ENCODE assay signal across 17 cellular contexts in the genomic region with DNA sequence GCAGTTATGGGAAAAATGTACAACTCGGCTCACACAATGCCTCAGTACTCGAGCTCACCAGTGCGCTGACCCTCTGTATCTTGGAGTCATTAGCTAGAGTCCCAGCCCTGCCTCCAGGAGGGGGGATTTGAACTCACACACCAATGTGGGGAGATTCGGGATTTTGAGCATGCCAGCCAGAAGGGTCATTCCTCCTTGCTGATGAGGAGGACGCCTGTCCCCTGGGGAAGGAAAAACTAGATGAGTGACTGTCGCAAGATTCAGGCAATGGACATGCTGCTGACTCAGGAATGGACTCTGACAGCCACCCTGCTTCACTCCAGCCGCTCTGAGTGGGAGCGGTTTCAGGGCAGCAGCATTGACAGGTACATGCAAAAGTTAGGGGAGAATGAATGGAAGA. TPM values are rescaled to one million over a fixed set of nuclear protein-coding genes. Genes with fewer than 3 reads are reported as not detected.
DNase-seq lines count a peak whose midpoint lies in the region; ATAC-seq and TF ChIP-seq lines count a peak whose summit lies in the region.
"Had no signal": no experiment of that assay in that cellular context is flagged by ENCODE, and none has a peak within 500 bp of the region (broad histone marks: within the 10 kb centered on the region; RNA-seq: fewer than 3 reads in every experiment).

No MANE protein-coding gene starts in this region.

- H3K4me1 ChIP-seq in left ventricle myocardium inferior (peaks cover 100% of the 10 kb centered on the region), mesenchymal stem cell (ENCODE audit: control insufficient read depth, insufficient read depth, low read depth, low read length) (peaks cover 2% of the 10 kb centered on the region)

- H2BK5ac ChIP-seq in mesenchymal stem cell (ENCODE audit: low read depth, low read length, poor library complexity, severe bottlenecking): no peak overlapping the region

- no peak overlapping the region for H2BK120ac ChIP-seq in mesenchymal stem cell (ENCODE audit: low read depth, low read length)

- TF ChIP-seq CTCF in left ventricle myocardium inferior (IDR thresholded peaks at IDR 0.05; ENCODE audit: borderline replicate concordance): no peak
- TF ChIP-seq CTCF in type B pancreatic cell (conservative IDR thresholded peaks at IDR 0.05): no peak

- no peak overlapping the region for H2AFZ ChIP-seq in mesenchymal stem cell (ENCODE audit: low read depth, low read length)

- H3K4me3 Mint-ChIP-seq in type B pancreatic cell: no peak overlapping the region
- H3K4me3 Mint-ChIP-seq: CD14-positive monocyte had no signal

- H3K36me3 Mint-ChIP-seq in type B pancreatic cell: no peaks in the 10 kb centered on the region
- H3K36me3 Mint-ChIP-seq: CD14-positive monocyte had no signal

- no peak overlapping the region for H3K27ac Mint-ChIP-seq in type B pancreatic cell
- H3K27ac Mint-ChIP-seq: CD14-positive monocyte had no signal

- H3K23ac ChIP-seq in mesenchymal stem cell (ENCODE audit: low read length in 2 of 2): no peak overlapping the region

- H3K79me1 ChIP-seq in mesenchymal stem cell (replicated peaks; ENCODE audit: low read length, poor library complexity, severe bottlenecking): peaks cover 5% of the 10 kb centered on the region

- no peak overlapping the region for H2AK5ac ChIP-seq in mesenchymal stem cell (ENCODE audit: low read length, severe bottlenecking)

- ATAC-seq in left ventricle myocardium superior: no peak
- ATAC-seq: A549 had no signal

- H3K36me3 ChIP-seq in left ventricle myocardium inferior: no peaks in the 10 kb centered on the region
- peaks cover 0 to 3% of the 10 kb centered on the region in 2 experiments for H3K36me3 ChIP-seq in mesenchymal stem cell (ENCODE audit: control insufficient read depth in 1 of 2, insufficient read depth in 2 of 2, low read depth in 1 of 2, low read length in 2 of 2)

- H2BK12ac ChIP-seq in mesenchymal stem cell (ENCODE audit: low read length in 2 of 2): no peak overlapping the region

- DNase-seq in left ventricle myocardium inferior (no peak), left ventricle myocardium superior (no peak), cerebellar cortex (ENCODE audit: low spot score) (peak; percentile 43), mesenchymal stem cell (no peak), GM19240 (ENCODE audit: insufficient read length, low spot score) (no peak), type B pancreatic cell (ENCODE audit: extremely low spot score, unreplicated experiment) (no peak), D341Med (ENCODE audit: low spot score) (no peak), NCI-H146 treated with DMSO at 0.1 percent for 48 hours (lab: John Stamatoyannopoulos, UW; ENCODE audit: unreplicated experiment) (no peak)
- DNase-seq: Caco-2, DMS79, NCI-H187 treated with DMSO at 0.1 percent for 48 hours, NCI-H510A, RPMI8226 had no signal

- peaks cover 51% of the 10 kb centered on the region for H3K4me1 Mint-ChIP-seq in type B pancreatic cell (ENCODE audit: unreplicated experiment)
- H3K4me1 Mint-ChIP-seq: CD14-positive monocyte had no signal

- H3K9me3 Mint-ChIP-seq in type B pancreatic cell: no peaks in the 10 kb centered on the region

- H3K27me3 ChIP-seq in left ventricle myocardium inferior (ENCODE audit: low read depth) (no peaks in the 10 kb centered on the region), mesenchymal stem cell (ENCODE audit: control insufficient read depth in 1 of 2, insufficient read depth in 1 of 2, low read length in 2 of 2) (no peaks in the 10 kb centered on the region)

- H3K9me3 ChIP-seq in left ventricle myocardium inferior (replicated peaks) (no peaks in the 10 kb centered on the region), mesenchymal stem cell (ENCODE audit: control insufficient read depth, low read length) (no peaks in the 10 kb centered on the region)
- H3K9me3 ChIP-seq: A549, Caco-2 had no signal

- no peak overlapping the region for H2BK15ac ChIP-seq in mesenchymal stem cell (ENCODE audit: low read depth, poor library complexity, severe bottlenecking)

- H3K4ac ChIP-seq in mesenchymal stem cell (ENCODE audit: low read depth in 1 of 2, low read length in 2 of 2): no peak overlapping the region

- H3K14ac ChIP-seq in mesenchymal stem cell (ENCODE audit: low read length in 2 of 2): no peak overlapping the region

- H3K27me3 Mint-ChIP-seq in type B pancreatic cell: no peaks in the 10 kb centered on the region

- H3K18ac ChIP-seq in mesenchymal stem cell (ENCODE audit: low read depth in 1 of 2, low read length in 2 of 2): peak overlapping the region in 1 of 2 experiments; percentile 12

- WGBS in mesenchymal stem cell: 85% methylated on average over 7 of the region's 8 CpGs

- H3K4me3 ChIP-seq in left ventricle myocardium inferior (no peak overlapping the region), mesenchymal stem cell (ENCODE audit: insufficient read depth in 1 of 2, low read depth in 1 of 2, low read length in 2 of 2) (no peak overlapping the region)
- H3K4me3 ChIP-seq: A549 had no signal

- H3K9ac ChIP-seq in mesenchymal stem cell (ENCODE audit: low read length): no peak overlapping the region
- H3K9ac ChIP-seq: KMS-11 had no signal

- H4K91ac ChIP-seq in mesenchymal stem cell (ENCODE audit: low read length): no peak overlapping the region

- peak overlapping the region; percentile 22 for H4K8ac ChIP-seq in mesenchymal stem cell (ENCODE audit: low read length)

- H3K4me2 ChIP-seq in mesenchymal stem cell (ENCODE audit: low read length, poor library complexity, severe bottlenecking): no peak overlapping the region
- H3K4me2 ChIP-seq: A549, KMS-11 had no signal

- H3K27ac ChIP-seq in left ventricle myocardium inferior (replicated peaks): peak overlapping the region; percentile 2
- H3K27ac ChIP-seq in mesenchymal stem cell (ENCODE audit: low read length, poor library complexity, severe bottlenecking): no peak overlapping the region
- H3K27ac ChIP-seq: A549, KMS-11 had no signal

- intact Hi-C loops in left ventricle myocardium inferior (cut with micrococcal nuclease) (no loop called here), left ventricle myocardium superior (cut with micrococcal nuclease) (no loop called here)

RNA-seq across cellular contexts. Expression of a gene that starts 20.6 kb away (rescaled TPM):
- 12.9 TPM for total RNA-seq in left ventricle myocardium inferior
- 16.6 TPM for total RNA-seq in left ventricle myocardium superior
- polyA plus RNA-seq in mesenchymal stem cell (2013, experiment 1 of 2): 6.1 TPM
- polyA plus RNA-seq in mesenchymal stem cell (2013, experiment 2 of 2): 5.7 TPM
- 8.6 and 19.5 TPM in 2 replicates for total RNA-seq in type B pancreatic cell (ENCODE audit: low replicate concordance)
- total RNA-seq: Caco-2, OCI-LY7 had no signal
- polyA plus RNA-seq: CD14-positive monocyte had no signal
